10 cellular contexts compared by ENCODE assay signal in genomic region chr17:80827646-80828643, GRCh38.
DNase-seq lines count a peak whose midpoint lies in the region; ATAC-seq, FAIRE-seq and TF ChIP-seq lines count a peak whose summit lies in the region.
"Had no signal": no experiment of that assay in that cellular context is flagged by ENCODE, and none has a peak within 500 bp of the region (broad histone marks: within the 10 kb centered on the region; RNA-seq: fewer than 3 reads in every experiment).

No MANE protein-coding gene starts in this region.

- no peak for TF ChIP-seq POLR2A in esophagus squamous epithelium (IDR thresholded peaks at IDR 0.05)

- H3K9me3 Mint-ChIP-seq in activated CD4-positive, alpha-beta T cell treated with anti-CD3 and anti-CD28 coated beads, Interleukin-2, amount 10 ng/mL, durations not matched to agents 7 days and 5 days, result peaks cover 4% of the 10 kb centered on the region

- H3K4me3 Mint-ChIP-seq in activated CD4-positive, alpha-beta T cell treated with anti-CD3 and anti-CD28 coated beads, Interleukin-2, amount 10 ng/mL, durations not matched to agents 7 days and 5 days, result no peak overlapping the region

- no peaks in the 10 kb centered on the region for H3K27me3 Mint-ChIP-seq in activated CD4-positive, alpha-beta T cell treated with anti-CD3 and anti-CD28 coated beads, Interleukin-2, amount 10 ng/mL, durations not matched to agents 7 days and 5 days

- no peak for TF ChIP-seq CTCF in esophagus squamous epithelium (IDR thresholded peaks at IDR 0.05)

- H3K4me1 Mint-ChIP-seq in activated CD4-positive, alpha-beta T cell treated with anti-CD3 and anti-CD28 coated beads, Interleukin-2, amount 10 ng/mL, durations not matched to agents 7 days and 5 days, result peaks cover 72% of the 10 kb centered on the region

- peak overlapping the region; percentile 88 for H3K27ac Mint-ChIP-seq in activated CD4-positive, alpha-beta T cell treated with anti-CD3 and anti-CD28 coated beads, Interleukin-2, amount 10 ng/mL, durations not matched to agents 7 days and 5 days

- H3K9me3 ChIP-seq in esophagus squamous epithelium, result no peaks in the 10 kb centered on the region
- H3K9me3 ChIP-seq: right lobe of liver had no signal

- intact Hi-C loops in esophagus squamous epithelium (cut with DNase I), result no loop called here

- ATAC-seq in GM21526 (IDR thresholded peaks at IDR 0.05; ENCODE audit: low FRiP score, unreplicated experiment), result no peak

- H3K27me3 ChIP-seq in esophagus squamous epithelium, result no peaks in the 10 kb centered on the region
- H3K27me3 ChIP-seq: right lobe of liver had no signal

- H3K36me3 Mint-ChIP-seq in activated CD4-positive, alpha-beta T cell treated with anti-CD3 and anti-CD28 coated beads, Interleukin-2, amount 10 ng/mL, durations not matched to agents 7 days and 5 days (ENCODE audit: low read depth), result peaks cover 45% of the 10 kb centered on the region

- H3K4me1 ChIP-seq in esophagus squamous epithelium, result peaks cover 20 to 36% (median 23%) of the 10 kb centered on the region in 3 donors
- H3K4me1 ChIP-seq: right lobe of liver had no signal

- DNase-seq in activated CD4-positive, alpha-beta T cell treated with anti-CD3 and anti-CD28 coated beads, Interleukin-2, amount 10 ng/mL, durations not matched to agents 7 days and 5 days, result no peak
- no peak for DNase-seq in activated CD4-positive, alpha-beta T cell treated with anti-CD3 and anti-CD28 coated beads for 4 hours
- DNase-seq in NCI-H510A (lab: John Stamatoyannopoulos, UW) (peak; percentile 69), esophagus squamous epithelium (lab: John Stamatoyannopoulos, UW) (no peak), GM19239 (ENCODE audit: insufficient read length, low spot score) (no peak), DMS79 (lab: John Stamatoyannopoulos, UW) (no peak)

- POLR2A ChIA-PET in activated CD4-positive, alpha-beta T cell treated with anti-CD3 and anti-CD28 coated beads, Interleukin-2, amount 10 ng/mL, durations not matched to agents 7 days and 5 days (lab: Charles Lee), result no interaction called here

- peaks cover 0 to 41% (median 4%) of the 10 kb centered on the region in 3 donors for H3K36me3 ChIP-seq in esophagus squamous epithelium

- CTCF ChIA-PET in activated CD4-positive, alpha-beta T cell treated with anti-CD3 and anti-CD28 coated beads, Interleukin-2, amount 10 ng/mL, durations not matched to agents 7 days and 5 days (lab: Charles Lee), result interaction anchor here (0.6 to 1.4 kb wide), 3 partner anchors 11 to 71 kb away, joined by 3 to 4 read pairs (median 4); no protein-coding TSS in a partner anchor

- 54 to 86% methylated on average over 12 of the region's 34 CpGs for WGBS in esophagus squamous epithelium, 2 donors

- no peak overlapping the region for H3K4me3 ChIP-seq in esophagus squamous epithelium
- no peak overlapping the region for H3K4me3 ChIP-seq in skin epidermis
- H3K4me3 ChIP-seq: right lobe of liver had no signal

- peak overlapping the region; percentile 5 to 72 (median 54) for H3K27ac ChIP-seq in esophagus squamous epithelium
- peak overlapping the region in 15 of 21 experiments; percentile 2 to 78 (median 61) for H3K27ac ChIP-seq in skin epidermis
- H3K27ac ChIP-seq: C4-2B, right lobe of liver had no signal

- FAIRE-seq in GM19239 (lab: Jason Lieb, UNC), result no peak
